ENCODE assay signal across 11 cellular contexts in genomic region chr5:10724799-10725507, GRCh38. TPM values are rescaled to one million over a fixed set of nuclear protein-coding genes. Genes with fewer than 3 reads are reported as not detected.
DNase-seq lines count a peak whose midpoint lies in the region; ATAC-seq and TF ChIP-seq lines count a peak whose summit lies in the region.
"Had no signal": no experiment of that assay in that cellular context is flagged by ENCODE, and none has a peak within 500 bp of the region (broad histone marks: within the 10 kb centered on the region; RNA-seq: fewer than 3 reads in every experiment).

No MANE protein-coding gene starts in this region.

- CTCF ChIA-PET in activated CD8-positive, alpha-beta T cell treated with anti-CD3 and anti-CD28 coated beads, Interleukin-2, amount 10 ng/mL, durations not matched to agents 7 days and 5 days (lab: Charles Lee) = no interaction called here

- H3K27ac Mint-ChIP-seq in activated CD8-positive, alpha-beta T cell treated with anti-CD3 and anti-CD28 coated beads, Interleukin-2, amount 10 ng/mL, durations not matched to agents 7 days and 5 days = no peak overlapping the region
- H3K27ac Mint-ChIP-seq: brain had no signal

- H3K4me3 ChIP-seq in choroid plexus epithelial cell (ENCODE audit: low read depth, low read length) (peak overlapping the region; percentile 17), lung (no peak overlapping the region)

- H3K36me3 Mint-ChIP-seq in activated CD8-positive, alpha-beta T cell treated with anti-CD3 and anti-CD28 coated beads, Interleukin-2, amount 10 ng/mL, durations not matched to agents 7 days and 5 days (ENCODE audit: low read depth) = peaks cover 24% of the 10 kb centered on the region

- H3K27me3 ChIP-seq in lung (ENCODE audit: control insufficient read depth, insufficient read depth) = no peaks in the 10 kb centered on the region

- WGBS in lung, 2 donors = 74 to 91% methylated on average over 16 of the region's 16 CpGs

- H3K9me3 ChIP-seq in lung (ENCODE audit: control insufficient read depth in 2 of 2, insufficient read depth in 1 of 2, low read length in 1 of 2) = no peaks in the 10 kb centered on the region

- no peaks in the 10 kb centered on the region for H3K27me3 Mint-ChIP-seq in activated CD8-positive, alpha-beta T cell treated with anti-CD3 and anti-CD28 coated beads, Interleukin-2, amount 10 ng/mL, durations not matched to agents 7 days and 5 days (ENCODE audit: low read depth)
- H3K27me3 Mint-ChIP-seq: brain had no signal

- peaks cover 10% of the 10 kb centered on the region for H3K4me1 Mint-ChIP-seq in activated CD8-positive, alpha-beta T cell treated with anti-CD3 and anti-CD28 coated beads, Interleukin-2, amount 10 ng/mL, durations not matched to agents 7 days and 5 days (ENCODE audit: low read depth)

- H3K4me1 ChIP-seq in lung (ENCODE audit: control insufficient read depth in 2 of 2, insufficient read depth in 2 of 2, low read length in 2 of 2) = peaks cover 0 to 21% of the 10 kb centered on the region in 2 donors

- H3K9me3 Mint-ChIP-seq in activated CD8-positive, alpha-beta T cell treated with anti-CD3 and anti-CD28 coated beads, Interleukin-2, amount 10 ng/mL, durations not matched to agents 7 days and 5 days (ENCODE audit: insufficient read depth) = no peaks in the 10 kb centered on the region
- H3K9me3 Mint-ChIP-seq: brain had no signal

- peak overlapping the region; percentile 65 to 68 for H3K27ac ChIP-seq in lung (ENCODE audit: low read depth in 1 of 2, low read length in 1 of 2)
- H3K27ac ChIP-seq: KMS-11 had no signal

- peak; percentile 68 for TF ChIP-seq CTCF in choroid plexus epithelial cell (conservative IDR thresholded peaks at IDR 0.05; ENCODE audit: low read depth, low read length)
- no peak for TF ChIP-seq CTCF in lung (IDR thresholded peaks at IDR 0.05; ENCODE audit: control extremely low read depth, extremely low read depth)
- TF ChIP-seq CTCF in GM10266 (IDR thresholded peaks at IDR 0.05; ENCODE audit: control insufficient read depth, insufficient read depth, low read depth, missing control alignments) = no peak

- no peak overlapping the region for H3K4me3 Mint-ChIP-seq in activated CD8-positive, alpha-beta T cell treated with anti-CD3 and anti-CD28 coated beads, Interleukin-2, amount 10 ng/mL, durations not matched to agents 7 days and 5 days
- H3K4me3 Mint-ChIP-seq: brain had no signal

- DNase-seq in ACHN (peak; percentile 73), NCI-H2029 treated with DMSO at 0.1 percent for 48 hours (lab: John Stamatoyannopoulos, UW) (peak; percentile 77), choroid plexus epithelial cell (ENCODE audit: low read depth) (peak; percentile 84), lung (ENCODE audit: low spot score) (no peak), CD1c-positive myeloid dendritic cell (ENCODE audit: extremely low spot score) (no peak), GM10266 (ENCODE audit: extremely low spot score) (no peak)
- DNase-seq in activated CD8-positive, alpha-beta T cell treated with anti-CD3 and anti-CD28 coated beads, Interleukin-2, amount 10 ng/mL, durations not matched to agents 7 days and 5 days = no peak
- DNase-seq: DND-41 had no signal

- H3K36me3 ChIP-seq in lung (ENCODE audit: control insufficient read depth in 2 of 2, insufficient read depth in 2 of 2, low read length in 2 of 2) = peaks cover 0 to 7% of the 10 kb centered on the region in 2 donors

- in situ Hi-C loops in ACHN (cut with HindIII; ENCODE audit: low pct_ligation_motif_present, low pct_unique_long_range_greater_than_20kb, low sequenced_read_pairs) = no loop called here

- ATAC-seq in lung (ENCODE audit: insufficient read depth, low FRiP score) = peak; percentile 41
- ATAC-seq in activated CD8-positive, alpha-beta T cell treated with anti-CD3 and anti-CD28 coated beads, Interleukin-2, amount 10 ng/mL, durations not matched to agents 7 days and 5 days = no peak
- ATAC-seq in HG03342 (IDR thresholded peaks at IDR 0.05; ENCODE audit: unreplicated experiment) = no peak

- POLR2A ChIA-PET in activated CD8-positive, alpha-beta T cell treated with anti-CD3 and anti-CD28 coated beads, Interleukin-2, amount 10 ng/mL, durations not matched to agents 7 days and 5 days (lab: Charles Lee) = interaction anchor here (1.1 kb wide), 1 partner anchor 36 kb away, joined by 3 read pairs; the partner anchor contains the start of gene DAP

RNA-seq across cellular contexts. Expression of gene DAP, which starts 36.1 kb away (rescaled TPM):
- 100 to 1,000 TPM in 1 of 2 donors, 10 to 100 TPM in 1; 49.9 to 131 TPM for total RNA-seq in lung
- 10 to 100 TPM; 60.4 to 80.1 TPM for polyA plus RNA-seq in lung
- 10 to 100 TPM; 61.0 to 61.2 TPM for total RNA-seq in activated CD8-positive, alpha-beta T cell treated with anti-CD3 and anti-CD28 coated beads, Interleukin-2, amount 10 ng/mL, durations not matched to agents 7 days and 5 days

Comparison
In these comparisons a context has a peak if more than half of its experiments do, and no peak if none do; other contexts are left out.
1. DNase-seq: peak in ACHN (single experiment), NCI-H2029 treated with DMSO at 0.1 percent for 48 hours (single experiment) and choroid plexus epithelial cell (single experiment); none in lung (single experiment), activated CD8-positive, alpha-beta T cell treated with anti-CD3 and anti-CD28 coated beads, Interleukin-2, amount 10 ng/mL, durations not matched to agents 7 days and 5 days (single experiment), CD1c-positive myeloid dendritic cell (single experiment) and GM10266 (single experiment).